ENCODE assay signal across 26 cellular contexts in the genomic region with DNA sequence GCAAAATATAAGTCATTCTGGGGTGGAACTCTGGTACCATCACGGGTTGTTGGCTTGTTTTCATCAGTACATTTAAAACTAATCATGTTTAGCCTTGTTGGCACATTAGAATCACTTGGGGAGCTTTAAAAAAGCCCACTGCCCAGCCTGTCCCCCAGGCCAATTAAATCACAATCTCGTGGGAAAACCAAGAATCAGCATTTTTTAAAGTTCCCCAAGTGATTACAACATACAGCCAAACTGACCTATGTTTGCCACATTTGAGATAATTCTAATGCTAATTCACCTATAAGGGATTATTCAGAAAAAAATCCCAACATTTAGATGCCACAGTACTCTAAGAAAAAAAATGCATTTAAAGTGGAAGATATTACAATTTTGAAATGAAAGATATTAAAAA.
"Had no signal": no experiment of that assay in that cellular context is flagged by ENCODE, and none has a peak within 500 bp of the region (broad histone marks: within the 10 kb centered on the region; RNA-seq: fewer than 3 reads in every experiment).

No MANE protein-coding gene starts in this region.

- H3K27ac ChIP-seq: colonic mucosa, epithelial cell of prostate, esophagus squamous epithelium, gastrocnemius medialis, heart right ventricle, left lung, lower lobe of right lung had no signal

- FAIRE-seq: endometrium, islet of Langerhans, keratinocyte had no signal

- H3K9me3 ChIP-seq: colonic mucosa, esophagus squamous epithelium, gastrocnemius medialis, left lung, lower lobe of right lung, mucosa of descending colon had no signal

- H3K4me3 ChIP-seq: colonic mucosa, esophagus squamous epithelium, gastrocnemius medialis, heart right ventricle, left lung, lower lobe of right lung, mucosa of descending colon had no signal

- DNase-seq: colonic mucosa; cortex of kidney; effector CD8-positive, alpha-beta T cell; effector memory CD8-positive, alpha-beta T cell; endodermal cell; erythroblast; esophagus squamous epithelium; foreskin fibroblast; foreskin melanocyte; gastrocnemius medialis; glutamatergic neuron; head of caudate nucleus; heart right ventricle; hippocampal formation; left cardiac atrium; left lung; left ventricle myocardium superior; lower lobe of right lung; mesenchymal stem cell; mucosa of descending colon; naive B cell had no signal

- H3K4me1 ChIP-seq: colonic mucosa, esophagus squamous epithelium, left lung, lower lobe of right lung had no signal

- H3K27me3 ChIP-seq: colonic mucosa, gastrocnemius medialis, heart right ventricle had no signal

- ATAC-seq: effector memory CD8-positive, alpha-beta T cell; esophagus mucosa; gastrocnemius medialis; heart right ventricle; left cardiac atrium; left lung; left ventricle myocardium superior; lower lobe of right lung; mucosa of descending colon had no signal

- H3K36me3 ChIP-seq: colonic mucosa, esophagus squamous epithelium, gastrocnemius medialis, heart right ventricle, left lung, lower lobe of right lung had no signal
